8 cellular contexts compared by ENCODE assay signal in the genomic region with DNA sequence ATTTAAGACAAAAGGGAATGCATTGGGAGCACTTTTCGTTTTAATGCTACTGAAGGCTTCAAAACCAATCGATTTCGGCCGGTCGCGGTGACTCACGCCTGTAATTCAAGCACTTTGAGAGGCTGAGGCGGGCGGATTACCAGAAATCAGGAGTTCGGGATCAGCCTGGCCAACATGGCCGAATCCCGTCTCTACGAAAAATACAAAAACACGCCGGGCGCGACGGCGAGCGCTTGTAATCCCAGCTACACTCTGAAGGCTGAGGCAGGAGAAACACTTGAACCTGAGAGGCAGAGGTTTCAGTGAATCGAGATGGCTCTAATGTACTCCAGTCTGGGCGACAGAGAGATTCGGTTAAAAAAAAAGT. TPM values are rescaled to one million over a fixed set of nuclear protein-coding genes. Genes with fewer than 3 reads are reported as not detected.
DNase-seq lines count a peak whose midpoint lies in the region; ATAC-seq, FAIRE-seq and TF ChIP-seq lines count a peak whose summit lies in the region.

No MANE protein-coding gene starts in this region.

- TF ChIP-seq CTCF in MCF 10A (IDR thresholded peaks at IDR 0.05; ENCODE audit: unreplicated experiment), result no peak
- no peak for TF ChIP-seq CTCF in kidney (IDR thresholded peaks at IDR 0.05; ENCODE audit: borderline replicate concordance, extremely low read depth, insufficient read depth)

- CTCF ChIA-PET in MCF 10A (lab: Yijun Ruan, JAX), result interaction anchor here (0.9 to 2.7 kb wide), 3 partner anchors 9 to 18 kb away, joined by 3 to 13 read pairs (median 5); a partner anchor contains a TSS

- peak; percentile 8 for ATAC-seq in HG03039 (IDR thresholded peaks at IDR 0.05; ENCODE audit: unreplicated experiment)

- H3K36me3 Mint-ChIP-seq in MCF 10A (ENCODE audit: insufficient read depth, unreplicated experiment), result peaks cover 20% of the 10 kb centered on the region

- TSS peak; percentile 31 for BruUV-seq in MCF 10A (replicated peaks; lab: Mats Ljungman, UMichigan)

- peak overlapping the region; percentile 97 to 98 for H3K27ac ChIP-seq in kidney (ENCODE audit: low read depth in 2 of 2, low read length in 2 of 2)

- H3K27me3 Mint-ChIP-seq in MCF 10A (ENCODE audit: insufficient read depth, unreplicated experiment), result no peaks in the 10 kb centered on the region

- POLR2A ChIA-PET in MCF 10A (lab: Yijun Ruan, JAX), result interaction anchor here (0.6 to 20.2 kb wide), 40 partner anchors 11 to 1851 kb away, joined by 3 to 1354 read pairs (median 6); partner anchors contain the start of gene TRIM38

- H3K9ac ChIP-seq in kidney (ENCODE audit: low read length in 2 of 2), result peak overlapping the region; percentile 84 to 97

- H3K4me1 ChIP-seq in kidney (ENCODE audit: control insufficient read depth in 1 of 2, insufficient read depth in 1 of 2, low read depth in 1 of 2, low read length in 2 of 2), result peaks cover 7% of the 10 kb centered on the region in 2 donors

- peak overlapping the region; percentile 81 for H3K4me3 Mint-ChIP-seq in MCF 10A (ENCODE audit: unreplicated experiment)

- H3K27ac Mint-ChIP-seq in MCF 10A (ENCODE audit: low read depth, unreplicated experiment), result peak overlapping the region; percentile 92

- H3K9me3 Mint-ChIP-seq in MCF 10A (ENCODE audit: unreplicated experiment), result no peaks in the 10 kb centered on the region

- H3K4me3 ChIP-seq in kidney (ENCODE audit: low read length in 2 of 2), result peak overlapping the region; percentile 69 to 96

- peaks cover 9% of the 10 kb centered on the region for H3K4me1 Mint-ChIP-seq in MCF 10A (ENCODE audit: insufficient read depth, unreplicated experiment)

- peak; percentile 57 to 74 for DNase-seq in NCI-H524 (lab: John Stamatoyannopoulos, UW)
- no peak for DNase-seq in NCI-H524 treated with DMSO at 0.1 percent for 48 hours (lab: John Stamatoyannopoulos, UW)
- peak; percentile 74 for DNase-seq in SKM-1 (lab: John Stamatoyannopoulos, UW; ENCODE audit: unreplicated experiment)
- DNase-seq in MCF 10A (ENCODE audit: unreplicated experiment), result peak; percentile 77
- peak; percentile 89 for DNase-seq in kidney
- peak in 2 of 3 donors; percentile 54 to 70 for DNase-seq in stimulated activated CD4-positive, alpha-beta T cell treated with anti-CD3 and anti-CD28 coated beads, Interleukin-12 subunit alpha, Interleukin-12 subunit beta, amount 100 ng/mL, for 48 hours (ENCODE audit: low read depth in 2 of 3, low spot score in 1 of 3)
- DNase-seq in iPS-NIHi7 (ENCODE audit: extremely low spot score), result no peak

- intact Hi-C loops in MCF 10A (cut with micrococcal nuclease) (no loop called here), kidney (cut with DNase I) (no loop called here)

- no peaks in the 10 kb centered on the region for H3K36me3 ChIP-seq in kidney (ENCODE audit: control insufficient read depth in 1 of 2, insufficient read depth in 2 of 2, low read length in 2 of 2)

- H3K9me3 ChIP-seq in kidney (ENCODE audit: control insufficient read depth in 1 of 2, low read length in 2 of 2), result no peaks in the 10 kb centered on the region

- no peak for FAIRE-seq in kidney (lab: Jason Lieb, UNC)

RNA-seq across cellular contexts. Expression of gene TRIM38, which starts 58.4 kb away (rescaled TPM):
- total RNA-seq in MCF 10A (2022) (5.4 and 6.7 TPM in 2 replicates), kidney (27.9 TPM)
- 12.2 TPM for polyA plus RNA-seq in kidney (ENCODE audit: insufficient read depth, low read depth, low replicate concordance)

Comparison
In these comparisons a context has a peak if more than half of its experiments do, and no peak if none do; other contexts are left out.
1. DNase-seq: peak in NCI-H524 (2 of 2), SKM-1 (single experiment), MCF 10A (single experiment), kidney (single experiment) and stimulated activated CD4-positive, alpha-beta T cell treated with anti-CD3 and anti-CD28 coated beads, Interleukin-12 subunit alpha, Interleukin-12 subunit beta, amount 100 ng/mL, for 48 hours (2 of 3); none in NCI-H524 treated with DMSO at 0.1 percent for 48 hours (single experiment) and iPS-NIHi7 (single experiment).